In the genomic region with DNA sequence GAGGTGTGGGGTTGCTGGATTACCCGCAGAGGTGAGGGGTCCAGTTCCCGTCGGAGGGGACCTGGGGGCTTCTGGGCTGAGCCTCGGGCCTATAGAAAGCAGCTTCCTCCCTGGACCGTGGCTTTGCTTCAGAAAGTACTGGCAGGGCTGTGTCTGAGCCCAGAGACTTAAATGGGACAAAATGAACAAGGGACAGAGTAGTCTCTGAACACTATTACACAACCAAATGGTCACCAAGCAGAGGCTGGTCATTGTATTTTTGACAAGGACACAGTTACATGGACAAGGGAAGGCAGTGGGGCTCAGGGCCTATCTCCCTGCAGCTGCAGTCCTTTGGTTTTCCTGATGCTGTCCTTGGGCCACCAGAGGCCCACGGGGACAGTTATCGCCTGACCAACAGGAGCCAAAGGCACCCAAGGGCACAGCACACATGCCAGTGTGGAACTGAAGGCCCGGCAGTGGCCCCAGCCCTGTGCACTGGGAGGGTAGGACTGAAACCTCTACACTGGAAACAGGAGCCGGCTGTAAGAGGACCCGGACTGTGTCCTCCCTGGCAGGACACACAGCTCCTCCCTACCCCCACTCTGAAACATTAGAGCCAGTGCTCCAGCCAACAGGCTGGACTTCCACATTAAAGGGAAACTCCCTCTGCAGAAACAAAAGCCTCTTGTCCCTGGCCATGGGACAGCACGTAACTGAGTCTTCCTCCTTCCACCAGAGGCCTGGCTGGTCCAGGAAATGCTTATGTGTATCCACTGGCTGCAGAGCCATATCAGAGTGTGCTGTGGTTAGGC, we compare ENCODE assay signal across 8 cellular contexts. TPM values are rescaled to one million over a fixed set of nuclear protein-coding genes. Genes with fewer than 3 reads are reported as not detected.
DNase-seq lines count a peak whose midpoint lies in the region; ATAC-seq and TF ChIP-seq lines count a peak whose summit lies in the region.

No MANE protein-coding gene starts in this region.

- peak in 3 of 12 donors; percentile 11 to 23 (median 19) for TF ChIP-seq CTCF in heart left ventricle (IDR thresholded peaks at IDR 0.05)

- peak in 12 of 14 donors; percentile 27 to 88 (median 76) for DNase-seq in C1 segment of cervical spinal cord (lab: John Stamatoyannopoulos, UW)
- no peak for DNase-seq in activated T-helper 2 cell treated with anti-CD3 and anti-CD28 coated beads, Interferon-gamma antibody, Interleukin-2, Interleukin-4, amounts not matched to agents 10 μg/mL and 5 μg/mL and 100 μg/mL, durations not matched to agents 14 hours and 24 hours and 36 hours (ENCODE audit: low spot score)
- peak; percentile 72 to 89 (median 84) for DNase-seq in heart left ventricle
- peak; percentile 80 for DNase-seq in occipital lobe (lab: John Stamatoyannopoulos, UW)
- DNase-seq in T-helper 1 cell, result no peak

- ATAC-seq in heart left ventricle (peak; percentile 89 to 95 (median 93)), HG03520 (IDR thresholded peaks at IDR 0.05; ENCODE audit: unreplicated experiment) (no peak), GM18511 (IDR thresholded peaks at IDR 0.05; ENCODE audit: unreplicated experiment) (no peak), HG02678 (IDR thresholded peaks at IDR 0.05; ENCODE audit: unreplicated experiment) (no peak)

- peak overlapping the region; percentile 87 to 97 (median 93) for H3K27ac ChIP-seq in heart left ventricle

- peak overlapping the region in 2 of 12 donors; percentile 25 to 35 for H3K4me3 ChIP-seq in heart left ventricle

- H3K9me3 Mint-ChIP-seq in activated T-helper 2 cell treated with anti-CD3 and anti-CD28 coated beads, Interferon-gamma antibody, Interleukin-2, Interleukin-4, amounts not matched to agents 10 μg/mL and 5 μg/mL and 100 μg/mL, durations not matched to agents 14 hours and 24 hours and 36 hours, result no peaks in the 10 kb centered on the region

- H3K4me1 ChIP-seq in heart left ventricle, result peaks cover 34 to 86% (median 76%) of the 10 kb centered on the region in 12 donors

- H3K36me3 Mint-ChIP-seq in activated T-helper 2 cell treated with anti-CD3 and anti-CD28 coated beads, Interferon-gamma antibody, Interleukin-2, Interleukin-4, amounts not matched to agents 10 μg/mL and 5 μg/mL and 100 μg/mL, durations not matched to agents 14 hours and 24 hours and 36 hours (ENCODE audit: low read depth), result peaks cover 16% of the 10 kb centered on the region

- intact Hi-C loops in activated T-helper 2 cell treated with anti-CD3 and anti-CD28 coated beads, Interferon-gamma antibody, Interleukin-2, Interleukin-4, amounts not matched to agents 10 μg/mL and 5 μg/mL and 100 μg/mL, durations not matched to agents 14 hours and 24 hours and 36 hours (cut with micrococcal nuclease), result no loop called here
- intact Hi-C loops in heart left ventricle (cut with DNase I), result loop anchor here in 4 of 10 donors (1.0 to 10.0 kb wide), 5 partner anchors 49 to 349 kb away; a partner anchor contains a TSS

- H3K27me3 Mint-ChIP-seq in activated T-helper 2 cell treated with anti-CD3 and anti-CD28 coated beads, Interferon-gamma antibody, Interleukin-2, Interleukin-4, amounts not matched to agents 10 μg/mL and 5 μg/mL and 100 μg/mL, durations not matched to agents 14 hours and 24 hours and 36 hours (ENCODE audit: low read depth), result no peaks in the 10 kb centered on the region

- TF ChIP-seq POLR2A in heart left ventricle (IDR thresholded peaks at IDR 0.05), result peak in 1 of 2 donors; percentile 46

- H3K27ac Mint-ChIP-seq in activated T-helper 2 cell treated with anti-CD3 and anti-CD28 coated beads, Interferon-gamma antibody, Interleukin-2, Interleukin-4, amounts not matched to agents 10 μg/mL and 5 μg/mL and 100 μg/mL, durations not matched to agents 14 hours and 24 hours and 36 hours, result peak overlapping the region; percentile 56

- H3K4me1 Mint-ChIP-seq in activated T-helper 2 cell treated with anti-CD3 and anti-CD28 coated beads, Interferon-gamma antibody, Interleukin-2, Interleukin-4, amounts not matched to agents 10 μg/mL and 5 μg/mL and 100 μg/mL, durations not matched to agents 14 hours and 24 hours and 36 hours (ENCODE audit: low read depth), result peaks cover 13% of the 10 kb centered on the region

- 21 to 33% (median 28%) methylated on average over 10 to 11 of the region's 11 CpGs for whole genome bisulfite sequencing in heart left ventricle, 4 donors

- no peaks in the 10 kb centered on the region for H3K9me3 ChIP-seq in heart left ventricle

- peaks cover 0 to 32% (median 12%) of the 10 kb centered on the region in 9 donors for H3K36me3 ChIP-seq in heart left ventricle

- H3K27me3 ChIP-seq in heart left ventricle, result no peaks in the 10 kb centered on the region

- no peak overlapping the region for H3K4me3 Mint-ChIP-seq in activated T-helper 2 cell treated with anti-CD3 and anti-CD28 coated beads, Interferon-gamma antibody, Interleukin-2, Interleukin-4, amounts not matched to agents 10 μg/mL and 5 μg/mL and 100 μg/mL, durations not matched to agents 14 hours and 24 hours and 36 hours (ENCODE audit: low read depth)

RNA-seq across cellular contexts. Expression of a gene that starts 26.0 kb away (rescaled TPM):
- 91.0 and 93.4 TPM in 2 replicates for total RNA-seq in activated T-helper 2 cell treated with anti-CD3 and anti-CD28 coated beads, Interferon-gamma antibody, Interleukin-2, Interleukin-4, amounts not matched to agents 10 μg/mL and 5 μg/mL and 100 μg/mL, durations not matched to agents 14 hours and 24 hours and 36 hours
- total RNA-seq in heart left ventricle (10 to 100 TPM in 4 of 9 donors, 1 to 10 TPM in 5; 5.1 to 18.7 (median 9.1) TPM), occipital lobe (5.9 TPM)
- 1 to 10 TPM; 1.5 to 4.7 TPM for polyA plus RNA-seq in heart left ventricle

Comparison
In these comparisons a context has a peak if more than half of its experiments do, and no peak if none do; other contexts are left out.
1. DNase-seq: peak in C1 segment of cervical spinal cord (12 of 14), heart left ventricle (5 of 5) and occipital lobe (single experiment); none in activated T-helper 2 cell treated with anti-CD3 and anti-CD28 coated beads, Interferon-gamma antibody, Interleukin-2, Interleukin-4, amounts not matched to agents 10 μg/mL and 5 μg/mL and 100 μg/mL, durations not matched to agents 14 hours and 24 hours and 36 hours (single experiment) and T-helper 1 cell (0 of 5).
2. ATAC-seq: peak in heart left ventricle (4 of 4); none in HG03520 (single experiment), GM18511 (single experiment) and HG02678 (single experiment).